ENCODE assay signal across 7 cellular contexts in genomic region chr16:31142109-31143035, GRCh38.
A peak's percentile ranks its signal among the peaks of the same experiment; 100 is the strongest.
DNase-seq lines count a peak whose midpoint lies in the region; ATAC-seq, FAIRE-seq and TF ChIP-seq lines count a peak whose summit lies in the region.

No MANE protein-coding gene starts in this region.

- peak; percentile 92 for TF ChIP-seq CTCF in retinal pigment epithelial cell (conservative IDR thresholded peaks at IDR 0.05; ENCODE audit: low read depth, low read length)

- peak; percentile 78 for ATAC-seq in HG03025 (IDR thresholded peaks at IDR 0.05; ENCODE audit: low FRiP score, unreplicated experiment)

- FAIRE-seq in GM18507 (lab: Jason Lieb, UNC) = peak; percentile 92

- peak overlapping the region; percentile 38 for H3K4me3 ChIP-seq in retinal pigment epithelial cell (ENCODE audit: low read length)

- DNase-seq in GM18507 (ENCODE audit: extremely low spot score, insufficient read length, low read depth) = peak; percentile 100
- peak; percentile 97 for DNase-seq in NCI-H2029 (lab: John Stamatoyannopoulos, UW)
- DNase-seq in T-helper 9 cell = peak; percentile 92
- peak; percentile 100 for DNase-seq in astrocyte of the hippocampus (ENCODE audit: low read depth, low spot score)
- DNase-seq in hippocampal formation (lab: John Stamatoyannopoulos, UW) = peak; percentile 97 to 99
- peak; percentile 92 for DNase-seq in retinal pigment epithelial cell (ENCODE audit: low read depth)

Comparison
In these comparisons a context has a peak if more than half of its experiments do, and no peak if none do; other contexts are left out.
1. Peak in every context shown above with its lines: DNase-seq, ATAC-seq and H3K4me3 ChIP-seq.